ENCODE assay signal across 2 cellular contexts in genomic region chr10:124568858-124569622, GRCh38.
TF ChIP-seq lines count a peak whose summit lies in the region.

No MANE protein-coding gene starts in this region.

TF ChIP-seq in WTC11, 78 proteins besides CTCF, POLR2A, EP300 and RAD21 (continued from another document):
- TF ChIP-seq IRF1 (CRISPR knock-in tag; IDR thresholded peaks at IDR 0.05) (no peak), NFATC4 (CRISPR knock-in tag; IDR thresholded peaks at IDR 0.05) (no peak), KAT7 (CRISPR knock-in tag; IDR thresholded peaks at IDR 0.05; ENCODE audit: borderline replicate concordance) (no peak), NR1H2 (CRISPR knock-in tag; IDR thresholded peaks at IDR 0.05) (no peak), ZBTB43 (CRISPR knock-in tag; IDR thresholded peaks at IDR 0.05) (no peak), AFF4 (CRISPR knock-in tag; IDR thresholded peaks at IDR 0.05; ENCODE audit: borderline replicate concordance) (no peak), MAX (CRISPR knock-in tag; IDR thresholded peaks at IDR 0.05) (no peak), CREB1 (CRISPR knock-in tag; IDR thresholded peaks at IDR 0.05) (no peak), NR3C1 (CRISPR knock-in tag; conservative IDR thresholded peaks at IDR 0.05; ENCODE audit: low read depth) (no peak), ARID4B (CRISPR knock-in tag; IDR thresholded peaks at IDR 0.05; ENCODE audit: borderline replicate concordance) (no peak), ZNF138 (CRISPR knock-in tag; conservative IDR thresholded peaks at IDR 0.05) (no peak), MLX (CRISPR knock-in tag; IDR thresholded peaks at IDR 0.05) (no peak), FOXP1 (CRISPR knock-in tag; IDR thresholded peaks at IDR 0.05; ENCODE audit: borderline replicate concordance) (no peak), ZNF232 (CRISPR knock-in tag; IDR thresholded peaks at IDR 0.05) (no peak), ZNF121 (CRISPR knock-in tag; IDR thresholded peaks at IDR 0.05) (no peak), ETV6 (CRISPR knock-in tag; IDR thresholded peaks at IDR 0.05) (no peak)

TF ChIP-seq in GM23338, 12 proteins besides CTCF, POLR2A, EP300 and RAD21 (continued from another document):
- TF ChIP-seq ZNF462 (CRISPR knock-in tag; IDR thresholded peaks at IDR 0.05) = no peak
- no peak for TF ChIP-seq EZH2phosphoT487 (IDR thresholded peaks at IDR 0.05; ENCODE audit: unreplicated experiment)
- no peak for TF ChIP-seq STAT1 (IDR thresholded peaks at IDR 0.05; ENCODE audit: unreplicated experiment)
- no peak for TF ChIP-seq ZNF331 (CRISPR knock-in tag; IDR thresholded peaks at IDR 0.05; ENCODE audit: low read depth)
- no peak for TF ChIP-seq JUNB (IDR thresholded peaks at IDR 0.05; ENCODE audit: unreplicated experiment)
- no peak for TF ChIP-seq ETS1 (IDR thresholded peaks at IDR 0.05)
- no peak for TF ChIP-seq ZNF114 (CRISPR knock-in tag; IDR thresholded peaks at IDR 0.05)
- TF ChIP-seq REST (IDR thresholded peaks at IDR 0.05; ENCODE audit: unreplicated experiment) = no peak
- TF ChIP-seq NANOG (IDR thresholded peaks at IDR 0.05; ENCODE audit: borderline replicate concordance) = no peak
- TF ChIP-seq POLR2AphosphoS5 (IDR thresholded peaks at IDR 0.05; ENCODE audit: low read depth) = no peak
